ENCODE assay signal across 39 cellular contexts in genomic region chr6:97535800-97536199, GRCh38.
"Had no signal": no experiment of that assay in that cellular context is flagged by ENCODE, and none has a peak within 500 bp of the region (broad histone marks: within the 10 kb centered on the region; RNA-seq: fewer than 3 reads in every experiment).

No MANE protein-coding gene starts in this region.

- H3K4me1 Mint-ChIP-seq: activated naive CD4-positive, alpha-beta T cell treated with anti-CD3 and anti-CD28 coated beads, Interleukin-2, amount 10 ng/mL, durations not matched to agents 7 days and 5 days; activated naive CD4-positive, alpha-beta T cell treated with anti-CD3 and anti-CD28 coated beads, Interleukin-2, amount 50 U/mL, for 24 hours; activated naive CD8-positive, alpha-beta T cell treated with anti-CD3 and anti-CD28 coated beads for 36 hours; activated naive CD8-positive, alpha-beta T cell treated with anti-CD3 and anti-CD28 coated beads, Interleukin-2, amount 10 ng/mL, durations not matched to agents 7 days and 5 days; activated naive CD8-positive, alpha-beta T cell treated with anti-CD3 and anti-CD28 coated beads, Interleukin-2, amount 50 U/mL, for 24 hours; activated T-helper 17 cell treated with anti-CD3 and anti-CD28 coated beads, Interleukin-2, amount 50 U/mL, for 72 hours; brain; central memory CD8-positive, alpha-beta T cell had no signal

- H3K27me3 Mint-ChIP-seq: activated naive CD4-positive, alpha-beta T cell treated with anti-CD3 and anti-CD28 coated beads, Interleukin-2, amount 10 ng/mL, durations not matched to agents 7 days and 5 days; activated naive CD8-positive, alpha-beta T cell; activated naive CD8-positive, alpha-beta T cell treated with anti-CD3 and anti-CD28 coated beads for 36 hours; activated naive CD8-positive, alpha-beta T cell treated with anti-CD3 and anti-CD28 coated beads, Interleukin-2, amount 50 U/mL, for 24 hours; activated T-cell treated with anti-CD3 and anti-CD28 coated beads, Interleukin-2, amount 50 U/mL, for 24 hours; brain; central memory CD8-positive, alpha-beta T cell had no signal

- H3K9me3 Mint-ChIP-seq: activated naive CD4-positive, alpha-beta T cell treated with anti-CD3 and anti-CD28 coated beads for 36 hours; activated naive CD4-positive, alpha-beta T cell treated with anti-CD3 and anti-CD28 coated beads, Interleukin-2, amount 10 ng/mL, durations not matched to agents 7 days and 5 days; activated naive CD4-positive, alpha-beta T cell treated with anti-CD3 and anti-CD28 coated beads, Interleukin-2, amount 50 U/mL, for 24 hours; activated naive CD4-positive, alpha-beta T cell treated with anti-CD3 and anti-CD28 coated beads, Interleukin-2, amount 50 U/mL, for 72 hours; activated naive CD8-positive, alpha-beta T cell treated with anti-CD3 and anti-CD28 coated beads, Interleukin-2, amount 10 ng/mL, durations not matched to agents 7 days and 5 days; activated naive CD8-positive, alpha-beta T cell treated with anti-CD3 and anti-CD28 coated beads, Interleukin-2, amount 50 U/mL, for 24 hours; activated T-cell treated with anti-CD3 and anti-CD28 coated beads, Interleukin-2, amount 50 U/mL, for 24 hours; activated T-cell treated with anti-CD3 and anti-CD28 coated beads, Interleukin-2, amount 50 U/mL, for 4 hours; activated T-cell treated with anti-CD3 and anti-CD28 coated beads, Interleukin-2, amount 50 U/mL, for 72 hours; activated T-helper 1 cell treated with anti-CD3 and anti-CD28 coated beads, Interleukin-12 subunit alpha, Interleukin-12 subunit beta, Interleukin-2, Interleukin-4 antibody, amounts not matched to agents 30 ng/mL and 10 ng/mL and 1 ng/mL, durations not matched to agents 14 hours and 24 hours and 36 hours; activated T-helper 17 cell treated with anti-CD3 and anti-CD28 coated beads, Interleukin-2, amount 50 U/mL, for 72 hours; activated T-helper 2 cell treated with anti-CD3 and anti-CD28 coated beads, Interferon-gamma antibody, Interleukin-2, Interleukin-4, amounts not matched to agents 10 μg/mL and 5 μg/mL and 100 μg/mL, durations not matched to agents 14 hours and 24 hours and 36 hours; central memory CD8-positive, alpha-beta T cell had no signal

- H3K4me1 ChIP-seq: adrenal gland, ascending aorta, body of pancreas, breast epithelium had no signal

- H3K4me3 Mint-ChIP-seq: activated naive CD4-positive, alpha-beta T cell treated with anti-CD3 and anti-CD28 coated beads for 36 hours; activated naive CD4-positive, alpha-beta T cell treated with anti-CD3 and anti-CD28 coated beads, Interleukin-2, amount 10 ng/mL, durations not matched to agents 7 days and 5 days; activated naive CD4-positive, alpha-beta T cell treated with anti-CD3 and anti-CD28 coated beads, Interleukin-2, amount 50 U/mL, for 24 hours; activated naive CD8-positive, alpha-beta T cell; activated naive CD8-positive, alpha-beta T cell treated with anti-CD3 and anti-CD28 coated beads for 36 hours; activated naive CD8-positive, alpha-beta T cell treated with anti-CD3 and anti-CD28 coated beads, Interleukin-2, amount 10 ng/mL, durations not matched to agents 7 days and 5 days; activated naive CD8-positive, alpha-beta T cell treated with anti-CD3 and anti-CD28 coated beads, Interleukin-2, amount 50 U/mL, for 24 hours; activated T-cell treated with anti-CD3 and anti-CD28 coated beads, Interleukin-2, amount 50 U/mL, for 24 hours; activated T-cell treated with anti-CD3 and anti-CD28 coated beads, Interleukin-2, amount 50 U/mL, for 4 hours; activated T-cell treated with anti-CD3 and anti-CD28 coated beads, Interleukin-2, amount 50 U/mL, for 72 hours; activated T-helper 1 cell treated with anti-CD3 and anti-CD28 coated beads, Interleukin-12 subunit alpha, Interleukin-12 subunit beta, Interleukin-2, Interleukin-4 antibody, amounts not matched to agents 30 ng/mL and 10 ng/mL and 1 ng/mL, durations not matched to agents 14 hours and 24 hours and 36 hours; activated T-helper 17 cell treated with anti-CD3 and anti-CD28 coated beads, Interleukin-2, amount 50 U/mL, for 72 hours; central memory CD8-positive, alpha-beta T cell had no signal

- H3K9me3 ChIP-seq: adrenal gland, ascending aorta, body of pancreas, breast epithelium had no signal

- H3K27me3 ChIP-seq: adrenal gland, ascending aorta, body of pancreas, brain microvascular endothelial cell, breast epithelium, cardiac muscle cell had no signal

- H3K27ac Mint-ChIP-seq: activated naive CD4-positive, alpha-beta T cell treated with anti-CD3 and anti-CD28 coated beads for 36 hours; activated naive CD4-positive, alpha-beta T cell treated with anti-CD3 and anti-CD28 coated beads, Interleukin-2, amount 10 ng/mL, durations not matched to agents 7 days and 5 days; activated naive CD4-positive, alpha-beta T cell treated with anti-CD3 and anti-CD28 coated beads, Interleukin-2, amount 50 U/mL, for 24 hours; activated naive CD4-positive, alpha-beta T cell treated with anti-CD3 and anti-CD28 coated beads, Interleukin-2, amount 50 U/mL, for 72 hours; activated naive CD8-positive, alpha-beta T cell; activated naive CD8-positive, alpha-beta T cell treated with anti-CD3 and anti-CD28 coated beads for 36 hours; activated naive CD8-positive, alpha-beta T cell treated with anti-CD3 and anti-CD28 coated beads, Interleukin-2, amount 10 ng/mL, durations not matched to agents 7 days and 5 days; activated naive CD8-positive, alpha-beta T cell treated with anti-CD3 and anti-CD28 coated beads, Interleukin-2, amount 50 U/mL, for 24 hours; activated T-cell treated with anti-CD3 and anti-CD28 coated beads, Interleukin-2, amount 50 U/mL, for 24 hours; activated T-cell treated with anti-CD3 and anti-CD28 coated beads, Interleukin-2, amount 50 U/mL, for 72 hours; activated T-helper 1 cell treated with anti-CD3 and anti-CD28 coated beads, Interleukin-12 subunit alpha, Interleukin-12 subunit beta, Interleukin-2, Interleukin-4 antibody, amounts not matched to agents 30 ng/mL and 10 ng/mL and 1 ng/mL, durations not matched to agents 14 hours and 24 hours and 36 hours; activated T-helper 17 cell treated with anti-CD3 and anti-CD28 coated beads, Interleukin-2, amount 50 U/mL, for 72 hours; activated T-helper 2 cell treated with anti-CD3 and anti-CD28 coated beads, Interferon-gamma antibody, Interleukin-2, Interleukin-4, amounts not matched to agents 10 μg/mL and 5 μg/mL and 100 μg/mL, durations not matched to agents 14 hours and 24 hours and 36 hours; brain had no signal

- DNase-seq: activated effector memory CD4-positive, alpha-beta T cell treated with anti-CD3 and anti-CD28 coated beads, Interleukin-2, amount 50 U/mL, for 16 hours; activated effector memory CD4-positive, alpha-beta T cell treated with Interleukin-2 at 50 U/mL for 16 hours; activated gamma-delta T cell; activated gamma-delta T cell treated with Interleukin-2 at 50 U/mL for 16 hours; activated naive CD4-positive, alpha-beta T cell; activated naive CD4-positive, alpha-beta T cell treated with anti-CD3 and anti-CD28 coated beads for 36 hours; activated naive CD4-positive, alpha-beta T cell treated with anti-CD3 and anti-CD28 coated beads, Interleukin-2, amount 10 ng/mL, durations not matched to agents 7 days and 5 days; activated naive CD4-positive, alpha-beta T cell treated with anti-CD3 and anti-CD28 coated beads, Interleukin-2, amount 50 U/mL, for 16 hours; activated naive CD4-positive, alpha-beta T cell treated with Interleukin-2 at 50 U/mL for 16 hours; activated naive CD8-positive, alpha-beta T cell treated with anti-CD3 and anti-CD28 coated beads for 36 hours; activated naive CD8-positive, alpha-beta T cell treated with anti-CD3 and anti-CD28 coated beads, Interleukin-2, amount 10 ng/mL, durations not matched to agents 7 days and 5 days; activated naive CD8-positive, alpha-beta T cell treated with anti-CD3 and anti-CD28 coated beads, Interleukin-2, amount 50 U/mL, for 24 hours; activated T-cell treated with anti-CD3 and anti-CD28 coated beads, Interleukin-2, amount 50 U/mL, for 24 hours; activated T-cell treated with anti-CD3 and anti-CD28 coated beads, Interleukin-2, amount 50 U/mL, for 4 hours; activated T-cell treated with anti-CD3 and anti-CD28 coated beads, Interleukin-2, amount 50 U/mL, for 48 hours; activated T-cell treated with anti-CD3 and anti-CD28 coated beads, Interleukin-2, amount 50 U/mL, for 72 hours; adrenal gland; amniotic stem cell; amygdala; anterior cingulate cortex; aorta; body of pancreas; brain microvascular endothelial cell; caudate nucleus; central memory CD4-positive, alpha-beta T cell; cerebellar nuclear complex had no signal

- H3K4me3 ChIP-seq: adrenal gland, ascending aorta, body of pancreas, breast epithelium, cardiac muscle cell had no signal

- ATAC-seq: activated naive CD4-positive, alpha-beta T cell treated with anti-CD3 and anti-CD28 coated beads, Interleukin-2, amount 50 U/mL, for 72 hours; activated naive CD8-positive, alpha-beta T cell treated with anti-CD3 and anti-CD28 coated beads, Interleukin-2, amount 50 U/mL, for 24 hours; activated T-cell treated with anti-CD3 and anti-CD28 coated beads, Interleukin-2, amount 50 U/mL, for 4 hours; activated T-cell treated with anti-CD3 and anti-CD28 coated beads, Interleukin-2, amount 50 U/mL, for 72 hours; activated T-helper 17 cell treated with anti-CD3 and anti-CD28 coated beads, Interleukin-2, amount 50 U/mL, for 72 hours; body of pancreas had no signal

- FAIRE-seq: astrocyte, bronchial epithelial cell had no signal

- H3K27ac ChIP-seq: adrenal gland, ascending aorta, body of pancreas, brain microvascular endothelial cell, breast epithelium, cardiac muscle cell had no signal

- H3K36me3 Mint-ChIP-seq: activated naive CD4-positive, alpha-beta T cell treated with anti-CD3 and anti-CD28 coated beads, Interleukin-2, amount 10 ng/mL, durations not matched to agents 7 days and 5 days; activated naive CD4-positive, alpha-beta T cell treated with anti-CD3 and anti-CD28 coated beads, Interleukin-2, amount 50 U/mL, for 24 hours; activated naive CD4-positive, alpha-beta T cell treated with anti-CD3 and anti-CD28 coated beads, Interleukin-2, amount 50 U/mL, for 72 hours; activated naive CD8-positive, alpha-beta T cell; activated naive CD8-positive, alpha-beta T cell treated with anti-CD3 and anti-CD28 coated beads for 36 hours; activated naive CD8-positive, alpha-beta T cell treated with anti-CD3 and anti-CD28 coated beads, Interleukin-2, amount 10 ng/mL, durations not matched to agents 7 days and 5 days; brain had no signal

- H3K36me3 ChIP-seq: adrenal gland, ascending aorta, brain microvascular endothelial cell, breast epithelium, cardiac muscle cell had no signal
